ENCODE assay signal across 12 cellular contexts in the genomic region with DNA sequence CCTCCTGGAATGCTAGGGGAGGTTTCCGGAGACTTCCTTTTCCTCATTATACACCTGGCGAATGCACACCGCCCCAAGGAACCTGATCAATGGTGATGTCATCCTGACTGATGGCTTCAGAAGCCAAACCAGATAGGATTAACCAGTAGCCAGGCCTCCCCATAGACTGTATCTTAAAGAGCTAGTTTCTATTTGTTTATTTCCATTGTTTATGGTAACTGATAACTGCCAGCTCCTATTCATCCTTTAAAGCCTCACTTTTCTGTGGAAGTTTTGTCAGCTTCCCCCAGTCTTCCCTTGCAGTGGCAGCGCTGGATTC. TPM values are rescaled to one million over a fixed set of nuclear protein-coding genes. Genes with fewer than 3 reads are reported as not detected.
DNase-seq lines count a peak whose midpoint lies in the region; ATAC-seq and TF ChIP-seq lines count a peak whose summit lies in the region.
"Had no signal": no experiment of that assay in that cellular context is flagged by ENCODE, and none has a peak within 500 bp of the region (broad histone marks: within the 10 kb centered on the region; RNA-seq: fewer than 3 reads in every experiment).

MKRN2OS (minus strand) TSS at position 27 of the 319 bp plus-strand sequence. CDS start 35 bp downstream, outside the sequence.

- H3K9me3 ChIP-seq in esophagus (ENCODE audit: control insufficient read depth in 2 of 2, insufficient read depth in 1 of 2, low read depth in 1 of 2, low read length in 1 of 2): no peaks in the 10 kb centered on the region
- no peaks in the 10 kb centered on the region for H3K9me3 ChIP-seq in mucosa of rectum (ENCODE audit: control insufficient read depth in 2 of 2, low read length in 2 of 2)

- ATAC-seq in HG03045 (IDR thresholded peaks at IDR 0.05; ENCODE audit: unreplicated experiment) (no peak), GM18873 (IDR thresholded peaks at IDR 0.05; ENCODE audit: low FRiP score, unreplicated experiment) (no peak)
- ATAC-seq: stimulated activated naive B cell treated with anti-CD40 and anti-IgM and Interleukin-4, amounts not matched to agents 10 μg/mL and 1 μg/mL and 100 μg/mL, for 72 hours had no signal

- peak within 1 kb of the TSS; percentile 55 to 85 for H3K27ac ChIP-seq in esophagus (ENCODE audit: low read depth in 2 of 2, low read length in 1 of 2)
- H3K27ac ChIP-seq in mucosa of rectum (ENCODE audit: low read depth in 2 of 2, low read length in 2 of 2): peak within 1 kb of the TSS; percentile 75 to 77

- DNase-seq in H7: peak; percentile 60
- DNase-seq in NCI-H526 (lab: John Stamatoyannopoulos, UW): peak; percentile 23 to 45
- DNase-seq in foreskin fibroblast: no peak
- DNase-seq in HuH-7 (ENCODE audit: low spot score): no peak
- DNase-seq: activated CD4-positive, alpha-beta T cell treated with anti-CD3 and anti-CD28 coated beads, Interleukin-2, amount 50 U/mL, for 1 hour; CD4-positive, CD25-positive, alpha-beta regulatory T cell; stimulated activated naive B cell treated with anti-CD40 and anti-IgM and Interleukin-4, amounts not matched to agents 10 μg/mL and 1 μg/mL and 100 μg/mL, for 72 hours had no signal

- H3K9ac ChIP-seq in mucosa of rectum (ENCODE audit: low read depth in 1 of 2, low read length in 2 of 2): peak within 1 kb of the TSS; percentile 61 to 74

- TF ChIP-seq CTCF in foreskin fibroblast (IDR thresholded peaks at IDR 0.05; ENCODE audit: low read depth, low read length): no peak

- no peaks in the 10 kb centered on the region for H3K27me3 ChIP-seq in H7 (ENCODE audit: control insufficient read depth, insufficient read depth, low read length)
- H3K27me3 ChIP-seq in esophagus (ENCODE audit: control insufficient read depth in 1 of 2, insufficient read depth in 2 of 2, low read length in 2 of 2): no peaks in the 10 kb centered on the region
- H3K27me3 ChIP-seq in mucosa of rectum (ENCODE audit: control insufficient read depth in 2 of 2, insufficient read depth in 2 of 2, low read length in 2 of 2): no peaks in the 10 kb centered on the region

- H3K4me3 ChIP-seq in H7 (ENCODE audit: insufficient read depth, low read depth, low read length) (no peak within 1 kb of the TSS), esophagus (ENCODE audit: low read depth in 1 of 2, low read length in 2 of 2) (peak within 1 kb of the TSS; percentile 16 to 57), mucosa of rectum (ENCODE audit: low read length in 2 of 2) (peak within 1 kb of the TSS; percentile 71 to 81), foreskin fibroblast (ENCODE audit: low read depth in 1 of 2, low read length in 2 of 2) (no peak within 1 kb of the TSS)

- WGBS in esophagus, 2 donors: 34 to 50% methylated on average over 4 of the region's 4 CpGs

- H3K36me3 ChIP-seq in H7 (replicated peaks; ENCODE audit: control insufficient read depth, insufficient read depth, low read length) (no peaks in the 10 kb centered on the region), esophagus (ENCODE audit: control insufficient read depth in 2 of 2, insufficient read depth in 2 of 2, low read length in 1 of 2) (no peaks in the 10 kb centered on the region), mucosa of rectum (ENCODE audit: control insufficient read depth in 2 of 2, insufficient read depth in 2 of 2, low read length in 2 of 2) (peaks cover 0 to 6% of the 10 kb centered on the region in 2 donors)

- H3K4me1 ChIP-seq in esophagus (ENCODE audit: control insufficient read depth in 2 of 2, insufficient read depth in 2 of 2, low read length in 1 of 2): peaks cover 0 to 2% of the 10 kb centered on the region in 2 donors
- H3K4me1 ChIP-seq in mucosa of rectum (ENCODE audit: control insufficient read depth in 2 of 2, insufficient read depth in 2 of 2, low read length in 2 of 2): peaks cover 0 to 5% of the 10 kb centered on the region in 2 donors

RNA-seq across cellular contexts. Expression of gene MKRN2OS, which starts in this region (rescaled TPM):
- total RNA-seq in H7 (2014; rRNA removed; shearing (Covaris generic)): not detected in 2 replicates
- polyA plus RNA-seq in esophagus: 1 to 10 TPM; 6.0 to 9.0 TPM
- total RNA-seq: CD4-positive, CD25-positive, alpha-beta regulatory T cell; RPMI7951 had no signal

Comparison
In these comparisons a context has a peak if more than half of its experiments do, and no peak if none do; other contexts are left out.
1. Peak in DNase-seq in H7; RNA of the gene not detected or under 1 TPM.
2. DNase-seq: peak in NCI-H526 (2 of 2); none in foreskin fibroblast (0 of 2) and HuH-7 (single experiment).
3. H3K4me3 ChIP-seq: peak in esophagus (2 of 2) and mucosa of rectum (2 of 2); none in H7 (single experiment) and foreskin fibroblast (0 of 2).